Comparison of ENCODE assay signal across 8 cellular contexts in the genomic region with DNA sequence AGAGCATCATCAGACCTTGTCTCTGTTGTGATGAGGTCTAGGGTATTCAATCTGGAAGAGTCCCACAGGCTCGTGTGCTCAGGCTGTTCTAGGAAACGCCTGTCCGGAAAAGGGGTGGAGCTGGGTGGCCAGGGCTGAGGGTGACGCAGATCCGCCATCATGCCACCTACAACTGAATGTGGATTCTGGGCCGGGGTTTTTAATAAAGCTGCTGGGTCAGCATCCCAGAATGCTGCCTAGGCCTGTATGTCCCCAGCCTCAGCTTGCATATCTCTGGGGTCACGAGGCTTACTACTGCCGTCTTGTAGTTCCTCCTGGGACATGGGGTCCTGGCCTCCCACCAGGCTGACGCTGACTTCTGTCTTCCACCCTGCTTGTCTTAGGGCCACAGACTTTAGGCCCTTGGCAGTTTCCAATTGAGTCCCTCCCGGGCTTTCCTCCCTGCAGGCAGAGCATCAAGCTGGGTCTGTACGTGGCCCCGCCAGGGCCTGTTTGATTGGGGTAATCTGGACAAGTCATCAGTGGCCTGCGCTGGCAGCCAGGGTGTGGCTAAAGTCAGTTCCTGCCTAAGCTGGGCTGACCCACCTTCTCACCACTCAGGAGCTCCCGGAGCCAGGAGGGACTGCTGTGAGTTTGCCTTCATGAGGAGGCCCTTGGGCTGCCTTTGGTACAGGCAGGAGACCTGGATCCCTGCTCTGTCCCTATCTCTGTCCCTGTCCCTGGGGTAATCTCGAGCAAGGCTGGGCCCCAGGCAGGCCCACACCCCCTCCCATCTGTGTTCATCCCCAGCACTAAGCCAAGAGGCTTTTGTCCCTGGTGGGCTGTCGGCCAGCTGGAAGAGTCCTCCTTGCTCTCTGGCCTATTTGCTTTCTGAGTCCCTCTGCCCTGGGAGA.
DNase-seq lines count a peak whose midpoint lies in the region; ATAC-seq and TF ChIP-seq lines count a peak whose summit lies in the region.

No MANE protein-coding gene starts in this region.

- no peak overlapping the region for H3K4me3 ChIP-seq in SJSA1
- H3K4me3 ChIP-seq in esophagus squamous epithelium = no peak overlapping the region

- no peak for ATAC-seq in HG02870 (IDR thresholded peaks at IDR 0.05; ENCODE audit: unreplicated experiment)
- no peak for ATAC-seq in HG02571 (IDR thresholded peaks at IDR 0.05; ENCODE audit: unreplicated experiment)
- ATAC-seq in HG03342 (IDR thresholded peaks at IDR 0.05; ENCODE audit: unreplicated experiment) = no peak

- peaks cover 17 to 34% of the 10 kb centered on the region in 2 donors for H3K36me3 Mint-ChIP-seq in CD14-positive monocyte
- peaks cover 11% of the 10 kb centered on the region for H3K36me3 Mint-ChIP-seq in nephron progenitor cell (ENCODE audit: low read depth)

- TF ChIP-seq POLR2A in esophagus squamous epithelium (IDR thresholded peaks at IDR 0.05) = peak in 1 of 4 donors; percentile 23

- no peaks in the 10 kb centered on the region for H3K27me3 ChIP-seq in SJSA1 (replicated peaks)
- no peaks in the 10 kb centered on the region for H3K27me3 ChIP-seq in esophagus squamous epithelium

- H3K4me1 Mint-ChIP-seq in CD14-positive monocyte (peaks cover 90% of the 10 kb centered on the region), nephron progenitor cell (peaks cover 84% of the 10 kb centered on the region)

- H3K36me3 ChIP-seq in SJSA1 = peaks cover 41% of the 10 kb centered on the region
- H3K36me3 ChIP-seq in esophagus squamous epithelium = peaks cover 0 to 36% (median 0%) of the 10 kb centered on the region in 3 donors

- peak; percentile 80 for DNase-seq in CD14-positive monocyte (ENCODE audit: low spot score)
- peak in 1 of 2 experiments; percentile 63 for DNase-seq in SJSA1 (ENCODE audit: low read depth in 1 of 2, low spot score in 2 of 2)
- DNase-seq in esophagus squamous epithelium (lab: John Stamatoyannopoulos, UW) = no peak
- DNase-seq in nephron progenitor cell = no peak
- DNase-seq in DMS53 treated with DMSO at 0.1 percent for 48 hours (lab: John Stamatoyannopoulos, UW; ENCODE audit: unreplicated experiment) = no peak

- H3K9me3 ChIP-seq in SJSA1 (replicated peaks) (no peaks in the 10 kb centered on the region), esophagus squamous epithelium (no peaks in the 10 kb centered on the region)

- H3K27ac ChIP-seq in SJSA1 = peak overlapping the region; percentile 53
- peak overlapping the region; percentile 84 to 96 (median 90) for H3K27ac ChIP-seq in esophagus squamous epithelium

- H3K27ac Mint-ChIP-seq in CD14-positive monocyte (peak overlapping the region; percentile 95 to 98 (median 98)), nephron progenitor cell (peak overlapping the region; percentile 83)

- peak overlapping the region; percentile 62 to 75 for H3K4me3 Mint-ChIP-seq in CD14-positive monocyte
- H3K4me3 Mint-ChIP-seq in nephron progenitor cell = no peak overlapping the region

- WGBS in esophagus squamous epithelium, 2 donors = 30 to 43% methylated on average over 8 to 10 of the region's 16 CpGs

- H3K27me3 Mint-ChIP-seq in CD14-positive monocyte (ENCODE audit: low read depth in 3 of 3) (peaks cover 0 to 2% (median 0%) of the 10 kb centered on the region in 3 donors), nephron progenitor cell (ENCODE audit: low read depth, poor library complexity) (peaks cover 5% of the 10 kb centered on the region)

- intact Hi-C loops in CD14-positive monocyte (cut with micrococcal nuclease) (no loop called here), esophagus squamous epithelium (cut with DNase I) (no loop called here)

- peaks cover 0 to 2% (median 0%) of the 10 kb centered on the region in 7 donors for H3K9me3 Mint-ChIP-seq in CD14-positive monocyte
- no peaks in the 10 kb centered on the region for H3K9me3 Mint-ChIP-seq in nephron progenitor cell

- H3K4me1 ChIP-seq in SJSA1 (replicated peaks) = peaks cover 100% of the 10 kb centered on the region
- peaks cover 83 to 100% (median 99%) of the 10 kb centered on the region in 3 donors for H3K4me1 ChIP-seq in esophagus squamous epithelium

- no peak for TF ChIP-seq CTCF in CD14-positive monocyte (IDR thresholded peaks at IDR 0.05)
- TF ChIP-seq CTCF in esophagus squamous epithelium (IDR thresholded peaks at IDR 0.05) = no peak
- no peak for TF ChIP-seq CTCF in nephron progenitor cell (IDR thresholded peaks at IDR 0.05)
